ENCODE assay signal across 1 cellular context in the genomic region with DNA sequence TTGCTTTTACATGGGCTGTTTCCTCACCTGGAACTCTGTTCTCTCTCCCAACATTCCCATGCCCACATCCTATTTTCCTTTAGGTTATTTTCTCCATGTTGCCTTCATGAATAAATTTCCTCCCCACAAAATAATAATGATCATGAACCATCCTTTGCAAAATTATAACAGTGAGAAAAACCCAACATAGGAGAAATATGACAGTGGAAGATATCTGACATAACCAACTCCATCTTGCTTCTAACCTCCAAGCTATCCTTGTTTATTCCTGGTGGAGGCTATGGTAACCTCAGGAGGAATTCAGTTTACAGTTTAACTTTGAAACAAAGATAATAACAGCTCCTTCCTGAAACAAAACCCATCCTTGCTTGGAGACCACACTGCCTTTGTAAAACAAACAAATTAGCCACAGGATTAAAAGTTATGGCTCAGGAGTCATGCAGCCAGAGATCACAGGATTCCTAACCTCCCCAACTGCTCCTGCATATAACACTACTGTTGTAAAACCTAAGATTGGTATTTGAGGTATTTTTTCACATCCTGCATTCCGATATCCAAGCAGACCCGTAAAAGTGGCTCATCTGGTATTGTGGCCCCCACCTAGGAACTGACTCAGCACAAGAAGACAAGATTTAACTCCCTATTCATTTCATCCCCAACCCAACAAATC.
TF ChIP-seq lines count a peak whose summit lies in the region.

No MANE protein-coding gene starts in this region.

TF ChIP-seq in GM23338, 12 proteins besides CTCF, POLR2A, EP300 and RAD21 (continued from another document):
- TF ChIP-seq, protein P1, sequence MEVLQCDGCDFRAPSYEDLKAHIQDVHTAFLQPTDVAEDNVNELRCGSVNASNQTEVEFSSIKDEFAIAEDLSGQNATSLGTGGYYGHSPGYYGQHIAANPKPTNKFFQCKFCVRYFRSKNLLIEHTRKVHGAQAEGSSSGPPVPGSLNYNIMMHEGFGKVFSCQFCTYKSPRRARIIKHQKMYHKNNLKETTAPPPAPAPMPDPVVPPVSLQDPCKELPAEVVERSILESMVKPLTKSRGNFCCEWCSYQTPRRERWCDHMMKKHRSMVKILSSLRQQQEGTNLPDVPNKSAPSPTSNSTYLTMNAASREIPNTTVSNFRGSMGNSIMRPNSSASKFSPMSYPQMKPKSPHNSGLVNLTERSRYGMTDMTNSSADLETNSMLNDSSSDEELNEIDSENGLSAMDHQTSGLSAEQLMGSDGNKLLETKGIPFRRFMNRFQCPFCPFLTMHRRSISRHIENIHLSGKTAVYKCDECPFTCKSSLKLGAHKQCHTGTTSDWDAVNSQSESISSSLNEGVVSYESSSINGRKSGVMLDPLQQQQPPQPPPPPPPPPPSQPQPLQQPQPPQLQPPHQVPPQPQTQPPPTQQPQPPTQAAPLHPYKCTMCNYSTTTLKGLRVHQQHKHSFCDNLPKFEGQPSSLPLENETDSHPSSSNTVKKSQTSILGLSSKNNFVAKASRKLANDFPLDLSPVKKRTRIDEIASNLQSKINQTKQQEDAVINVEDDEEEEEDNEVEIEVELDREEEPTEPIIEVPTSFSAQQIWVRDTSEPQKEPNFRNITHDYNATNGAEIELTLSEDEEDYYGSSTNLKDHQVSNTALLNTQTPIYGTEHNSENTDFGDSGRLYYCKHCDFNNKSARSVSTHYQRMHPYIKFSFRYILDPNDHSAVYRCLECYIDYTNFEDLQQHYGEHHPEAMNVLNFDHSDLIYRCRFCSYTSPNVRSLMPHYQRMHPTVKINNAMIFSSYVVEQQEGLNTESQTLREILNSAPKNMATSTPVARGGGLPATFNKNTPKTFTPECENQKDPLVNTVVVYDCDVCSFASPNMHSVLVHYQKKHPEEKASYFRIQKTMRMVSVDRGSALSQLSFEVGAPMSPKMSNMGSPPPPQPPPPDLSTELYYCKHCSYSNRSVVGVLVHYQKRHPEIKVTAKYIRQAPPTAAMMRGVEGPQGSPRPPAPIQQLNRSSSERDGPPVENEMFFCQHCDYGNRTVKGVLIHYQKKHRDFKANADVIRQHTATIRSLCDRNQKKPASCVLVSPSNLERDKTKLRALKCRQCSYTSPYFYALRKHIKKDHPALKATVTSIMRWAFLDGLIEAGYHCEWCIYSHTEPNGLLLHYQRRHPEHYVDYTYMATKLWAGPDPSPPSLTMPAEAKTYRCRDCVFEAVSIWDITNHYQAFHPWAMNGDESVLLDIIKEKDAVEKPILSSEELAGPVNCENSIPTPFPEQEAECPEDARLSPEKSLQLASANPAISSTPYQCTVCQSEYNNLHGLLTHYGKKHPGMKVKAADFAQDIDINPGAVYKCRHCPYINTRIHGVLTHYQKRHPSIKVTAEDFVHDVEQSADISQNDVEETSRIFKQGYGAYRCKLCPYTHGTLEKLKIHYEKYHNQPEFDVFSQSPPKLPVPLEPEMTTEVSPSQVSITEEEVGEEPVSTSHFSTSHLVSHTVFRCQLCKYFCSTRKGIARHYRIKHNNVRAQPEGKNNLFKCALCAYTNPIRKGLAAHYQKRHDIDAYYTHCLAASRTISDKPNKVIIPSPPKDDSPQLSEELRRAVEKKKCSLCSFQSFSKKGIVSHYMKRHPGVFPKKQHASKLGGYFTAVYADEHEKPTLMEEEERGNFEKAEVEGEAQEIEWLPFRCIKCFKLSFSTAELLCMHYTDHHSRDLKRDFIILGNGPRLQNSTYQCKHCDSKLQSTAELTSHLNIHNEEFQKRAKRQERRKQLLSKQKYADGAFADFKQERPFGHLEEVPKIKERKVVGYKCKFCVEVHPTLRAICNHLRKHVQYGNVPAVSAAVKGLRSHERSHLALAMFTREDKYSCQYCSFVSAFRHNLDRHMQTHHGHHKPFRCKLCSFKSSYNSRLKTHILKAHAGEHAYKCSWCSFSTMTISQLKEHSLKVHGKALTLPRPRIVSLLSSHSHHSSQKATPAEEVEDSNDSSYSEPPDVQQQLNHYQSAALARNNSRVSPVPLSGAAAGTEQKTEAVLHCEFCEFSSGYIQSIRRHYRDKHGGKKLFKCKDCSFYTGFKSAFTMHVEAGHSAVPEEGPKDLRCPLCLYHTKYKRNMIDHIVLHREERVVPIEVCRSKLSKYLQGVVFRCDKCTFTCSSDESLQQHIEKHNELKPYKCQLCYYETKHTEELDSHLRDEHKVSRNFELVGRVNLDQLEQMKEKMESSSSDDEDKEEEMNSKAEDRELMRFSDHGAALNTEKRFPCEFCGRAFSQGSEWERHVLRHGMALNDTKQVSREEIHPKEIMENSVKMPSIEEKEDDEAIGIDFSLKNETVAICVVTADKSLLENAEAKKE (CRISPR knock-in tag; IDR thresholded peaks at IDR 0.05): no peak
- TF ChIP-seq EZH2 (IDR thresholded peaks at IDR 0.05; ENCODE audit: low read depth, unreplicated experiment) (no peak), CREB1 (CRISPR knock-in tag; IDR thresholded peaks at IDR 0.05; ENCODE audit: low read depth) (no peak), NANOG (IDR thresholded peaks at IDR 0.05; ENCODE audit: borderline replicate concordance) (no peak), JUNB (IDR thresholded peaks at IDR 0.05; ENCODE audit: unreplicated experiment) (no peak), ZNF114 (CRISPR knock-in tag; IDR thresholded peaks at IDR 0.05) (no peak), ZNF331 (CRISPR knock-in tag; IDR thresholded peaks at IDR 0.05; ENCODE audit: low read depth) (no peak), STAT1 (IDR thresholded peaks at IDR 0.05; ENCODE audit: unreplicated experiment) (no peak), EZH2phosphoT487 (IDR thresholded peaks at IDR 0.05; ENCODE audit: unreplicated experiment) (no peak)
- TF ChIP-seq, protein P2, sequence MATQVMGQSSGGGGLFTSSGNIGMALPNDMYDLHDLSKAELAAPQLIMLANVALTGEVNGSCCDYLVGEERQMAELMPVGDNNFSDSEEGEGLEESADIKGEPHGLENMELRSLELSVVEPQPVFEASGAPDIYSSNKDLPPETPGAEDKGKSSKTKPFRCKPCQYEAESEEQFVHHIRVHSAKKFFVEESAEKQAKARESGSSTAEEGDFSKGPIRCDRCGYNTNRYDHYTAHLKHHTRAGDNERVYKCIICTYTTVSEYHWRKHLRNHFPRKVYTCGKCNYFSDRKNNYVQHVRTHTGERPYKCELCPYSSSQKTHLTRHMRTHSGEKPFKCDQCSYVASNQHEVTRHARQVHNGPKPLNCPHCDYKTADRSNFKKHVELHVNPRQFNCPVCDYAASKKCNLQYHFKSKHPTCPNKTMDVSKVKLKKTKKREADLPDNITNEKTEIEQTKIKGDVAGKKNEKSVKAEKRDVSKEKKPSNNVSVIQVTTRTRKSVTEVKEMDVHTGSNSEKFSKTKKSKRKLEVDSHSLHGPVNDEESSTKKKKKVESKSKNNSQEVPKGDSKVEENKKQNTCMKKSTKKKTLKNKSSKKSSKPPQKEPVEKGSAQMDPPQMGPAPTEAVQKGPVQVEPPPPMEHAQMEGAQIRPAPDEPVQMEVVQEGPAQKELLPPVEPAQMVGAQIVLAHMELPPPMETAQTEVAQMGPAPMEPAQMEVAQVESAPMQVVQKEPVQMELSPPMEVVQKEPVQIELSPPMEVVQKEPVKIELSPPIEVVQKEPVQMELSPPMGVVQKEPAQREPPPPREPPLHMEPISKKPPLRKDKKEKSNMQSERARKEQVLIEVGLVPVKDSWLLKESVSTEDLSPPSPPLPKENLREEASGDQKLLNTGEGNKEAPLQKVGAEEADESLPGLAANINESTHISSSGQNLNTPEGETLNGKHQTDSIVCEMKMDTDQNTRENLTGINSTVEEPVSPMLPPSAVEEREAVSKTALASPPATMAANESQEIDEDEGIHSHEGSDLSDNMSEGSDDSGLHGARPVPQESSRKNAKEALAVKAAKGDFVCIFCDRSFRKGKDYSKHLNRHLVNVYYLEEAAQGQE (IDR thresholded peaks at IDR 0.05; ENCODE audit: unreplicated experiment): no peak
